ENCODE assay signal across 24 cellular contexts in the genomic region with DNA sequence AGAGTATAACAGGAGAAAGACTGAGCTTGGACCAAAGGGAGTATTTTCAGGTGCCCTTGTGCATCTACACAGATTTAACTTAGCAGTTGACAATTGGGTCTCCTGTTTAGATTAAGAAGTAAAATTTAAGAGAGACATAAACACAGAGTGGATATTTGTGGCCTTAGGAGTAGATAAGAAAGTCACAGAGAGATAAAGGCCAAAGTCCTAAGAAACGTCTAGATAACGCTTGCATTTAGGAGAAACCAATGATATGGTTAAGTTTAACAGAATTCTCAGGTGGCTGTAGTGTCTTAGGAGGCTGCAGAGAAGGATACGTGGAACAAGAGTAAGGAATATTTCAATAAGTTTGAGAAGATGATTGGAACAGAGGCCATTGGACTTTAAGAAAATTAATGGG.
"Had no signal": no experiment of that assay in that cellular context is flagged by ENCODE, and none has a peak within 500 bp of the region (broad histone marks: within the 10 kb centered on the region; RNA-seq: fewer than 3 reads in every experiment).

No MANE protein-coding gene starts in this region.

- H3K9me3 ChIP-seq: adrenal gland, ascending aorta, esophagus squamous epithelium, gastrocnemius medialis, prostate gland, stomach, transverse colon, vagina had no signal

- DNase-seq: activated B cell treated with CpG ODN at 0.5 μM for 24 hours; activated CD4-positive, alpha-beta T cell treated with anti-CD3 and anti-CD28 coated beads for 36 hours; activated CD4-positive, alpha-beta T cell treated with anti-CD3 and anti-CD28 coated beads, Interleukin-2, amount 50 U/mL, for 4 hours; activated CD8-positive, alpha-beta memory T cell treated with anti-CD3 and anti-CD28 coated beads, Interleukin-2, amount 50 U/mL, for 48 hours; activated naive CD4-positive, alpha-beta T cell; activated T-cell treated with anti-CD3 and anti-CD28 coated beads, Interleukin-2, amount 50 U/mL, for 4 hours; adrenal gland; central memory CD4-positive, alpha-beta T cell; dermis blood vessel endothelial cell; effector memory CD4-positive, alpha-beta T cell; esophagus squamous epithelium; gastrocnemius medialis; hypothalamus; naive B cell; stimulated activated CD4-positive, alpha-beta T cell treated with anti-CD3 and anti-CD28 coated beads, Interleukin-12 subunit alpha, Interleukin-12 subunit beta, amount 100 ng/mL, for 4 hours; stomach; T-helper 9 cell; transverse colon had no signal

- ATAC-seq: activated CD4-positive, alpha-beta T cell treated with anti-CD3 and anti-CD28 coated beads for 36 hours; activated T-cell treated with anti-CD3 and anti-CD28 coated beads, Interleukin-2, amount 50 U/mL, for 4 hours; gastrocnemius medialis had no signal

- H3K27me3 Mint-ChIP-seq: activated B cell treated with CpG ODN at 0.5 μM for 24 hours; activated CD4-positive, alpha-beta T cell treated with anti-CD3 and anti-CD28 coated beads for 36 hours; activated naive CD8-positive, alpha-beta T cell had no signal

- H3K4me3 Mint-ChIP-seq: activated B cell treated with CpG ODN at 0.5 μM for 24 hours; activated CD4-positive, alpha-beta T cell treated with anti-CD3 and anti-CD28 coated beads for 36 hours; activated naive CD8-positive, alpha-beta T cell; activated T-cell treated with anti-CD3 and anti-CD28 coated beads, Interleukin-2, amount 50 U/mL, for 4 hours; naive B cell; neural crest cell had no signal

- H3K27me3 ChIP-seq: adrenal gland, ascending aorta, esophagus squamous epithelium, gastrocnemius medialis, stomach, transverse colon, vagina had no signal

- H3K4me3 ChIP-seq: adrenal gland, ascending aorta, esophagus squamous epithelium, gastrocnemius medialis, prostate gland, stomach, transverse colon, vagina had no signal

- H3K4me1 ChIP-seq: adrenal gland, ascending aorta, gastrocnemius medialis, prostate gland had no signal

- H3K27ac ChIP-seq: adrenal gland, ascending aorta, esophagus squamous epithelium, gastrocnemius medialis, prostate gland, stomach, vagina had no signal

- H3K9me3 Mint-ChIP-seq: activated B cell treated with CpG ODN at 0.5 μM for 24 hours; activated T-cell treated with anti-CD3 and anti-CD28 coated beads, Interleukin-2, amount 50 U/mL, for 4 hours; activated T-helper 2 cell treated with anti-CD3 and anti-CD28 coated beads, Interferon-gamma antibody, Interleukin-2, Interleukin-4, amounts not matched to agents 10 μg/mL and 5 μg/mL and 100 μg/mL, durations not matched to agents 14 hours and 24 hours and 36 hours; naive B cell; neural crest cell had no signal

- H3K36me3 ChIP-seq: adrenal gland, ascending aorta, esophagus squamous epithelium, gastrocnemius medialis, prostate gland, stomach, transverse colon, vagina had no signal

- H3K4me1 Mint-ChIP-seq: neural crest cell had no signal

- H3K27ac Mint-ChIP-seq: activated B cell treated with CpG ODN at 0.5 μM for 24 hours; activated CD4-positive, alpha-beta T cell treated with anti-CD3 and anti-CD28 coated beads for 36 hours; activated naive CD8-positive, alpha-beta T cell; activated T-helper 2 cell treated with anti-CD3 and anti-CD28 coated beads, Interferon-gamma antibody, Interleukin-2, Interleukin-4, amounts not matched to agents 10 μg/mL and 5 μg/mL and 100 μg/mL, durations not matched to agents 14 hours and 24 hours and 36 hours had no signal

- H3K36me3 Mint-ChIP-seq: activated naive CD8-positive, alpha-beta T cell; naive B cell had no signal
